Comparison of ENCODE assay signal across 19 cellular contexts in genomic region chr3:188605231-188605630, GRCh38.
"Had no signal": no experiment of that assay in that cellular context is flagged by ENCODE, and none has a peak within 500 bp of the region (broad histone marks: within the 10 kb centered on the region; RNA-seq: fewer than 3 reads in every experiment).

No MANE protein-coding gene starts in this region.

- H3K27me3 Mint-ChIP-seq: activated naive CD8-positive, alpha-beta T cell treated with anti-CD3 and anti-CD28 coated beads for 36 hours; effector memory CD8-positive, alpha-beta T cell had no signal

- H3K9me3 Mint-ChIP-seq: natural killer cell had no signal

- H3K4me3 Mint-ChIP-seq: activated naive CD8-positive, alpha-beta T cell treated with anti-CD3 and anti-CD28 coated beads for 36 hours; activated T-helper 1 cell treated with anti-CD3 and anti-CD28 coated beads, Interleukin-12 subunit alpha, Interleukin-12 subunit beta, Interleukin-2, Interleukin-4 antibody, amounts not matched to agents 30 ng/mL and 10 ng/mL and 1 ng/mL, durations not matched to agents 14 hours and 24 hours and 36 hours; effector memory CD8-positive, alpha-beta T cell; natural killer cell; T-helper 2 cell treated with Interferon-gamma antibody and Interleukin-4, amounts not matched to agents 5 μg/mL and 100 μg/mL, for 36 hours had no signal

- H3K27me3 ChIP-seq: brain microvascular endothelial cell, neutrophil, upper lobe of right lung had no signal

- DNase-seq: activated CD4-positive, alpha-beta T cell treated with anti-CD3 and anti-CD28 coated beads, Interleukin-2, amount 50 U/mL, for 1 hour; activated CD4-positive, CD25-positive, alpha-beta regulatory T cell; activated naive CD8-positive, alpha-beta T cell treated with anti-CD3 and anti-CD28 coated beads for 36 hours; brain microvascular endothelial cell; dermis blood vessel endothelial cell; effector memory CD8-positive, alpha-beta T cell; glutamatergic neuron; left ventricle myocardium inferior; mesenchymal stem cell; natural killer cell; retina; stimulated activated CD4-positive, alpha-beta T cell treated with anti-CD3 and anti-CD28 coated beads, Interleukin-15, amount 100 ng/mL, for 24 hours; stimulated activated CD4-positive, alpha-beta T cell treated with anti-CD3 and anti-CD28 coated beads, Interleukin-4, amount 100 ng/mL, for 1 hour; stimulated activated naive CD8-positive, alpha-beta T cell treated with anti-CD3 and anti-CD28 coated beads, Interleukin-15, Interleukin-2, amounts not matched to agents 100 U/mL and 50 U/mL, for 24 hours; upper lobe of right lung had no signal

- H3K9me3 ChIP-seq: neutrophil, upper lobe of right lung had no signal

- H3K4me1 ChIP-seq: upper lobe of right lung had no signal

- ATAC-seq: effector memory CD8-positive, alpha-beta T cell; natural killer cell; stimulated activated naive CD8-positive, alpha-beta T cell treated with anti-CD3 and anti-CD28 coated beads, Interleukin-15, Interleukin-2, amounts not matched to agents 100 U/mL and 50 U/mL, for 24 hours had no signal

- H3K27ac Mint-ChIP-seq: activated naive CD8-positive, alpha-beta T cell treated with anti-CD3 and anti-CD28 coated beads for 36 hours; activated T-helper 1 cell treated with anti-CD3 and anti-CD28 coated beads, Interleukin-12 subunit alpha, Interleukin-12 subunit beta, Interleukin-2, Interleukin-4 antibody, amounts not matched to agents 30 ng/mL and 10 ng/mL and 1 ng/mL, durations not matched to agents 14 hours and 24 hours and 36 hours; effector memory CD8-positive, alpha-beta T cell; T-helper 2 cell treated with Interferon-gamma antibody and Interleukin-4, amounts not matched to agents 5 μg/mL and 100 μg/mL, for 36 hours had no signal

- H3K4me3 ChIP-seq: left ventricle myocardium inferior, skin epidermis, upper lobe of right lung had no signal
